Comparison of ENCODE assay signal across 10 cellular contexts in genomic region chr5:72402959-72403628, GRCh38.
A peak's percentile ranks its signal among the peaks of the same experiment; 100 is the strongest.
DNase-seq lines count a peak whose midpoint lies in the region; ATAC-seq, FAIRE-seq and TF ChIP-seq lines count a peak whose summit lies in the region.
"Had no signal": no experiment of that assay in that cellular context is flagged by ENCODE, and none has a peak within 500 bp of the region (broad histone marks: within the 10 kb centered on the region; RNA-seq: fewer than 3 reads in every experiment).

No MANE protein-coding gene starts in this region.

- H3K79me2 ChIP-seq in ACC112 (ENCODE audit: control insufficient read depth, insufficient read depth, low read length, unreplicated experiment) = no peaks in the 10 kb centered on the region

- no peak for FAIRE-seq in frontal cortex (lab: Jason Lieb, UNC)

- H3K27ac ChIP-seq in ACC112 (ENCODE audit: low read depth, low read length) (peak overlapping the region; percentile 57), brain microvascular endothelial cell (peak overlapping the region; percentile 42), layer of hippocampus (ENCODE audit: low read depth, low read length) (peak overlapping the region; percentile 20)
- H3K27ac ChIP-seq: ovary had no signal

- ATAC-seq in HG02571 (IDR thresholded peaks at IDR 0.05; ENCODE audit: unreplicated experiment) = no peak
- ATAC-seq: activated CD8-positive, alpha-beta memory T cell treated with anti-CD3 and anti-CD28 coated beads, Interleukin-2, amount 10 ng/mL, durations not matched to agents 7 days and 5 days had no signal

- H2AFZ ChIP-seq in ACC112 (ENCODE audit: low read length, unreplicated experiment) = peak overlapping the region; percentile 60

- no peak overlapping the region for H3K4me3 ChIP-seq in ACC112 (ENCODE audit: low read depth, low read length)
- H3K4me3 ChIP-seq in brain microvascular endothelial cell (ENCODE audit: low read depth, low read length) = no peak overlapping the region
- H3K4me3 ChIP-seq: ovary had no signal

- TF ChIP-seq CTCF in brain microvascular endothelial cell (IDR thresholded peaks at IDR 0.05; ENCODE audit: low read depth, low read length, missing control alignments) = peak; percentile 75

- H3K36me3 ChIP-seq in ACC112 (ENCODE audit: insufficient read depth, low read length) (no peaks in the 10 kb centered on the region), brain microvascular endothelial cell (replicated peaks) (no peaks in the 10 kb centered on the region)
- H3K36me3 ChIP-seq: ovary had no signal

- DNase-seq in HT-29 (ENCODE audit: low spot score) (peak; percentile 37), brain microvascular endothelial cell (no peak), NCI-H510A treated with DMSO at 0.1 percent for 48 hours (lab: John Stamatoyannopoulos, UW) (no peak), frontal cortex (ENCODE audit: low spot score in 2 of 2) (no peak), SW480 (ENCODE audit: low spot score) (no peak)
- DNase-seq: activated CD8-positive, alpha-beta memory T cell treated with anti-CD3 and anti-CD28 coated beads, Interleukin-2, amount 10 ng/mL, durations not matched to agents 7 days and 5 days had no signal

- peaks cover 30% of the 10 kb centered on the region for H3K4me1 ChIP-seq in ACC112 (ENCODE audit: control insufficient read depth, insufficient read depth, low read length, unreplicated experiment)

- H3K27me3 ChIP-seq in ACC112 (ENCODE audit: insufficient read depth, low read length) = no peaks in the 10 kb centered on the region
- H3K27me3 ChIP-seq in brain microvascular endothelial cell (replicated peaks) = no peaks in the 10 kb centered on the region
- no peaks in the 10 kb centered on the region for H3K27me3 ChIP-seq in layer of hippocampus (ENCODE audit: control insufficient read depth, insufficient read depth, low read length)
- H3K27me3 ChIP-seq: ovary had no signal

- in situ Hi-C loops in brain microvascular endothelial cell (cut with HindIII; ENCODE audit: low pct_ligation_motif_present, low sequenced_read_pairs) = no loop called here
